In genomic region chr1:156894001-156894400, GRCh38 we compare ENCODE assay signal across 13 cellular contexts. TPM values are rescaled to one million over a fixed set of nuclear protein-coding genes. Genes with fewer than 3 reads are reported as not detected.
DNase-seq lines count a peak whose midpoint lies in the region; ATAC-seq and TF ChIP-seq lines count a peak whose summit lies in the region.
"Had no signal": no experiment of that assay in that cellular context is flagged by ENCODE, and none has a peak within 500 bp of the region (broad histone marks: within the 10 kb centered on the region; RNA-seq: fewer than 3 reads in every experiment).

No MANE protein-coding gene starts in this region.

- H3K9me3 ChIP-seq in right cardiac atrium (ENCODE audit: control insufficient read depth, low read length) (no peaks in the 10 kb centered on the region), uterus (no peaks in the 10 kb centered on the region)
- H3K9me3 ChIP-seq: BE2C had no signal

- H3K27ac ChIP-seq in right cardiac atrium (ENCODE audit: low read length) (peak overlapping the region; percentile 80), uterus (peak overlapping the region; percentile 90 to 97)

- 24% methylated on average over 5 of the region's 5 CpGs for WGBS in right cardiac atrium

- H3K4me1 Mint-ChIP-seq in nephron, result peaks cover 49% of the 10 kb centered on the region

- peak overlapping the region; percentile 79 to 94 (median 83) for H3K27ac Mint-ChIP-seq in nephron
- H3K27ac Mint-ChIP-seq: activated CD4-positive, alpha-beta T cell treated with anti-CD3 and anti-CD28 coated beads for 36 hours had no signal

- H3K4me1 ChIP-seq in right cardiac atrium (ENCODE audit: control insufficient read depth, insufficient read depth, low read length) (no peaks in the 10 kb centered on the region), uterus (peaks cover 0 to 12% of the 10 kb centered on the region in 2 donors)

- no peaks in the 10 kb centered on the region for H3K9me3 Mint-ChIP-seq in nephron

- TF ChIP-seq POLR2A in uterus (IDR thresholded peaks at IDR 0.05), result no peak

- H3K27me3 Mint-ChIP-seq in nephron (ENCODE audit: low read depth), result peaks cover 56% of the 10 kb centered on the region

- in situ Hi-C loops in GM13977 (cut with MboI; ENCODE audit: low pct_unique_long_range_greater_than_20kb, low sequenced_read_pairs, unreplicated experiment), result no loop called here

- TF ChIP-seq CTCF in epithelial cell of proximal tubule (conservative IDR thresholded peaks at IDR 0.05; ENCODE audit: low read depth, low read length) (no peak), nephron (IDR thresholded peaks at IDR 0.05; ENCODE audit: unreplicated experiment in 3 of 3) (no peak), uterus (IDR thresholded peaks at IDR 0.05) (no peak), GM13977 (IDR thresholded peaks at IDR 0.05; ENCODE audit: extremely low read depth, insufficient read depth, missing control alignments) (no peak)

- H3K4me3 Mint-ChIP-seq in nephron, result peak overlapping the region; percentile 75 to 79 (median 78)
- H3K4me3 Mint-ChIP-seq: activated CD4-positive, alpha-beta T cell treated with anti-CD3 and anti-CD28 coated beads for 36 hours had no signal

- DNase-seq in right cardiac atrium (peak; percentile 12 to 63 (median 52)), left cardiac atrium (no peak), epithelial cell of proximal tubule (ENCODE audit: low read depth) (no peak), uterus (no peak), GM13977 (ENCODE audit: low spot score) (no peak)
- DNase-seq in activated CD8-positive, alpha-beta memory T cell treated with anti-CD3 and anti-CD28 coated beads for 24 hours, result no peak
- DNase-seq: activated CD4-positive, alpha-beta T cell treated with anti-CD3 and anti-CD28 coated beads for 36 hours; NCI-H1105; stimulated activated CD8-positive, alpha-beta memory T cell treated with anti-CD3 and anti-CD28 coated beads, Interleukin-4, amount 100 ng/mL, for 48 hours had no signal

- intact Hi-C loops in right cardiac atrium (cut with DNase I) (loop anchor here in 1 of 4 donors (5.0 kb wide), 1 partner anchor 33 kb away; no protein-coding TSS in a partner anchor), left cardiac atrium (cut with DNase I) (loop anchor here (5.0 kb wide), 2 partner anchors 33 to 57 kb away; no protein-coding TSS in a partner anchor), uterus (cut with DNase I; ENCODE audit: low total_unique reads) (no loop called here)

- peak overlapping the region; percentile 47 for H3K4me3 ChIP-seq in right cardiac atrium (ENCODE audit: low read length)
- H3K4me3 ChIP-seq in epithelial cell of proximal tubule (ENCODE audit: low read depth, low read length), result peak overlapping the region; percentile 31
- peak overlapping the region; percentile 43 to 53 for H3K4me3 ChIP-seq in uterus

- H3K27me3 ChIP-seq in right cardiac atrium (ENCODE audit: control insufficient read depth, insufficient read depth), result no peaks in the 10 kb centered on the region
- peaks cover 0 to 4% of the 10 kb centered on the region in 2 donors for H3K27me3 ChIP-seq in uterus
- H3K27me3 ChIP-seq: BE2C had no signal

- H3K36me3 ChIP-seq in uterus, result no peaks in the 10 kb centered on the region
- H3K36me3 ChIP-seq: BE2C had no signal

- H3K36me3 Mint-ChIP-seq in nephron (ENCODE audit: low read depth), result no peaks in the 10 kb centered on the region

- ATAC-seq in right cardiac atrium (no peak), left cardiac atrium (no peak), GM21619 (IDR thresholded peaks at IDR 0.05; ENCODE audit: unreplicated experiment) (no peak)
- ATAC-seq: activated CD4-positive, alpha-beta T cell treated with anti-CD3 and anti-CD28 coated beads for 36 hours had no signal

RNA-seq across cellular contexts. Expression of gene PEAR1, which starts 0.5 kb away (rescaled TPM):
- 10 to 100 TPM in 1 of 4 donors, 1 to 10 TPM in 3; 6.6 to 10.3 (median 8.5) TPM for total RNA-seq in right cardiac atrium
- 6.9 TPM for polyA plus RNA-seq in right cardiac atrium
- 10 to 100 TPM in 1 of 2 donors, 1 to 10 TPM in 1; 7.2 to 10.4 TPM for total RNA-seq in left cardiac atrium
- 19.0 and 20.8 TPM in 2 replicates for total RNA-seq in epithelial cell of proximal tubule
- 10 to 100 TPM in 3 of 4 donors, 1 to 10 TPM in 1; 7.4 to 41.8 (median 17.9) TPM for total RNA-seq in uterus
- total RNA-seq: activated CD4-positive, alpha-beta T cell treated with anti-CD3 and anti-CD28 coated beads for 36 hours had no signal

RNA-seq across cellular contexts. Expression of gene LRRC71, which starts 26.4 kb away (rescaled TPM):
- total RNA-seq in right cardiac atrium (under 1 TPM in 1 of 4 donors, not detected in 3; 0.31 TPM), left cardiac atrium (not detected), epithelial cell of proximal tubule (not detected in 2 replicates), uterus (1 to 10 TPM in 1 of 4 donors, under 1 TPM in 2, not detected in 1; 0.48 to 3.8 (median 0.91) TPM)
- 0.18 TPM for polyA plus RNA-seq in right cardiac atrium
- total RNA-seq: activated CD4-positive, alpha-beta T cell treated with anti-CD3 and anti-CD28 coated beads for 36 hours had no signal

RNA-seq across cellular contexts. Expression of gene NTRK1, which starts 33.3 kb away (rescaled TPM):
- total RNA-seq in right cardiac atrium (1 to 10 TPM; 1.3 to 4.2 (median 1.5) TPM), left cardiac atrium (1 to 10 TPM; 2.1 to 2.5 TPM), epithelial cell of proximal tubule (not detected in 2 replicates), uterus (10 to 100 TPM in 1 of 4 donors, 1 to 10 TPM in 1, under 1 TPM in 2; 0.35 to 19.2 (median 3.6) TPM)
- 1.1 TPM for polyA plus RNA-seq in right cardiac atrium

RNA-seq across cellular contexts. Expression of gene INSRR, which starts 35.1 kb away (rescaled TPM):
- under 1 TPM; 0.03 to 0.06 (median 0.06) TPM for total RNA-seq in right cardiac atrium
- 0.07 TPM for polyA plus RNA-seq in right cardiac atrium
- total RNA-seq in left cardiac atrium, result under 1 TPM; 0.05 to 0.12 TPM
- not detected in 2 replicates for total RNA-seq in epithelial cell of proximal tubule
- 1 to 10 TPM in 1 of 4 donors, not detected in 3; 1.2 TPM for total RNA-seq in uterus
- total RNA-seq: pulmonary artery endothelial cell had no signal

Comparison
In these comparisons a context has a peak if more than half of its experiments do, and no peak if none do; other contexts are left out.
1. DNase-seq: peak in right cardiac atrium (3 of 3); none in left cardiac atrium (single experiment), epithelial cell of proximal tubule (single experiment), uterus (0 of 2), GM13977 (single experiment) and activated CD8-positive, alpha-beta memory T cell treated with anti-CD3 and anti-CD28 coated beads for 24 hours (single experiment).
2. Peak in every context shown above with its lines, with median percentiles within 50 percentile points of each other: H3K4me3 ChIP-seq.